Comparison of ENCODE assay signal across 18 cellular contexts in genomic region chr7:145293793-145294153, GRCh38.
"Had no signal": no experiment of that assay in that cellular context is flagged by ENCODE, and none has a peak within 500 bp of the region (broad histone marks: within the 10 kb centered on the region; RNA-seq: fewer than 3 reads in every experiment).

No MANE protein-coding gene starts in this region.

- H3K27ac ChIP-seq: epithelial cell of prostate, esophagus muscularis mucosa, gastroesophageal sphincter, ovary, stomach, thoracic aorta, transverse colon had no signal

- H3K27me3 ChIP-seq: esophagus muscularis mucosa, gastroesophageal sphincter, ovary, stomach, transverse colon had no signal

- H3K36me3 ChIP-seq: esophagus muscularis mucosa, gastroesophageal sphincter, ovary, stomach, thoracic aorta, transverse colon had no signal

- H3K9me3 ChIP-seq: esophagus muscularis mucosa, gastroesophageal sphincter, ovary, stomach, thoracic aorta, transverse colon had no signal

- ATAC-seq: gastroesophageal sphincter; mucosa of descending colon; naive thymus-derived CD8-positive, alpha-beta T cell had no signal

- H3K4me1 ChIP-seq: esophagus muscularis mucosa, gastroesophageal sphincter, stomach, transverse colon had no signal

- DNase-seq: effector memory CD4-positive, alpha-beta T cell; foreskin fibroblast; glutamatergic neuron; immature natural killer cell; mucosa of descending colon; naive thymus-derived CD8-positive, alpha-beta T cell; ovary; right cardiac atrium; small intestine; stimulated activated CD4-positive, alpha-beta T cell treated with anti-CD3 and anti-CD28 coated beads, Interleukin-12 subunit alpha, Interleukin-12 subunit beta, amount 100 ng/mL, for 4 hours; stimulated activated naive CD4-positive, alpha-beta T cell; stomach; substantia nigra; transverse colon had no signal

- H3K4me3 ChIP-seq: esophagus muscularis mucosa, gastroesophageal sphincter, mucosa of descending colon, ovary, stomach, thoracic aorta, transverse colon had no signal
